In genomic region chr19:13729859-13730258, GRCh38 we compare ENCODE assay signal across 13 cellular contexts. TPM values are rescaled to one million over a fixed set of nuclear protein-coding genes. Genes with fewer than 3 reads are reported as not detected.
A peak's percentile ranks its signal among the peaks of the same experiment; 100 is the strongest.
DNase-seq lines count a peak whose midpoint lies in the region; ATAC-seq, FAIRE-seq and TF ChIP-seq lines count a peak whose summit lies in the region.
"Had no signal": no experiment of that assay in that cellular context is flagged by ENCODE, and none has a peak within 500 bp of the region (broad histone marks: within the 10 kb centered on the region; RNA-seq: fewer than 3 reads in every experiment).

No MANE protein-coding gene starts in this region.

- no TSS peak for BruUV-seq in IMR-90 (replicated peaks; lab: Mats Ljungman, UMichigan)

- H4K5ac ChIP-seq in IMR-90 (ENCODE audit: low read depth, low read length): peak overlapping the region; percentile 86; the same call in 1 of the 2 replicates

- no peak overlapping the region for H3K9ac ChIP-seq in IMR-90 (ENCODE audit: low read depth, low read length)
- H3K9ac ChIP-seq in keratinocyte (ENCODE audit: control insufficient read depth, extremely low read depth, insufficient read depth, low read length): no peak overlapping the region

- POLR2A ChIA-PET in IMR-90 (lab: Charles Lee; ENCODE audit: unreplicated experiment): interaction anchor here (0.7 kb wide), 1 partner anchor 112 kb away, joined by 6 read pairs; no protein-coding TSS in a partner anchor

- H2BK20ac ChIP-seq in IMR-90 (ENCODE audit: low read depth, low read length): peak overlapping the region; percentile 13; the same call in 1 of the 2 replicates

- in situ Hi-C loops in ACHN (cut with HindIII; ENCODE audit: low pct_ligation_motif_present, low pct_unique_long_range_greater_than_20kb, low sequenced_read_pairs): no loop called here
- in situ Hi-C loops in IMR-90 (cut with MboI; ENCODE audit: low sequenced_read_pairs): loop anchor here (25.0 kb wide), 1 partner anchor 743 kb away; the partner anchor contains the start of gene NFIX

- H4K91ac ChIP-seq in IMR-90 (ENCODE audit: insufficient read depth, low read depth, low read length): peak overlapping the region; percentile 72

- no peak overlapping the region for H3K4me2 ChIP-seq in IMR-90 (ENCODE audit: low read depth, low read length)
- no peak overlapping the region for H3K4me2 ChIP-seq in keratinocyte (ENCODE audit: control insufficient read depth, extremely low read depth, insufficient read depth, low read depth, low read length)

- H3K79me2 ChIP-seq in keratinocyte (ENCODE audit: control insufficient read depth, insufficient read depth, low read length): peaks cover 6% of the 10 kb centered on the region

- H3K4me1 ChIP-seq in IMR-90 (ENCODE audit: control insufficient read depth, insufficient read depth, low read length) (peaks cover 10% of the 10 kb centered on the region), keratinocyte (ENCODE audit: control insufficient read depth, extremely low read depth, insufficient read depth, low read length) (peaks cover 17% of the 10 kb centered on the region)

- TF ChIP-seq POLR2A in IMR-90 (IDR thresholded peaks at IDR 0.05; ENCODE audit: low read depth, low read length): no peak

- H2AFZ ChIP-seq in IMR-90 (replicated peaks; ENCODE audit: low read length, poor library complexity) (no peak overlapping the region), keratinocyte (ENCODE audit: control insufficient read depth, low read length) (peak overlapping the region; percentile 19)

- no peaks in the 10 kb centered on the region for H3K27me3 ChIP-seq in IMR-90 (ENCODE audit: control insufficient read depth, insufficient read depth, low read length)
- H3K27me3 ChIP-seq in keratinocyte (ENCODE audit: control insufficient read depth, extremely low read depth, insufficient read depth, low read length): no peaks in the 10 kb centered on the region

- peaks cover 8 to 18% of the 10 kb centered on the region in 2 experiments for H3K79me1 ChIP-seq in IMR-90 (ENCODE audit: low read depth in 1 of 2, low read length in 2 of 2)

- H3K14ac ChIP-seq in IMR-90 (replicated peaks; ENCODE audit: low read depth, low read length): peak overlapping the region; percentile 93

- no CpG with 5 or more reads among the region's 2 CpGs for whole genome bisulfite sequencing in IMR-90 (ENCODE audit: extremely low coverage in 2 of 2, insufficient read length in 1 of 2), 2 experiments

- FAIRE-seq in keratinocyte (lab: Jason Lieb, UNC): no peak

- peak overlapping the region; percentile 99 for H3K4ac ChIP-seq in IMR-90 (ENCODE audit: low read depth, low read length)

- H2BK15ac ChIP-seq in IMR-90 (ENCODE audit: low read depth, low read length): peak overlapping the region; percentile 39; the same call in 1 of the 3 replicates

- no peak overlapping the region for H3K4me3 ChIP-seq in IMR-90 (ENCODE audit: insufficient read depth, low read depth, low read length)
- H3K4me3 ChIP-seq in keratinocyte (ENCODE audit: control insufficient read depth in 2 of 3, extremely low read depth in 1 of 3, insufficient read depth in 2 of 3, low read depth in 1 of 3, low read length in 3 of 3): no peak overlapping the region

- intact Hi-C loops in IMR-90 (cut with micrococcal nuclease): loop anchor here (5.0 kb wide), 1 partner anchor 132 kb away; no protein-coding TSS in a partner anchor
- intact Hi-C loops in activated T-helper 2 cell treated with anti-CD3 and anti-CD28 coated beads, Interferon-gamma antibody, Interleukin-2, Interleukin-4, amounts not matched to agents 10 μg/mL and 5 μg/mL and 100 μg/mL, durations not matched to agents 14 hours and 24 hours and 36 hours (cut with micrococcal nuclease): loop anchor here (2.0 to 5.0 kb wide), 4 partner anchors 107 to 221 kb away; no protein-coding TSS in a partner anchor

- H3K56ac ChIP-seq in IMR-90 (ENCODE audit: extremely low read depth, insufficient read depth, low read length): no peak overlapping the region

- DNase-seq in ACHN: peak; percentile 5
- DNase-seq in IMR-90: peak; percentile 61
- DNase-seq in activated T-helper 2 cell treated with anti-CD3 and anti-CD28 coated beads, Interferon-gamma antibody, Interleukin-2, Interleukin-4, amounts not matched to agents 10 μg/mL and 5 μg/mL and 100 μg/mL, durations not matched to agents 14 hours and 24 hours and 36 hours (ENCODE audit: low spot score): no peak
- no peak for DNase-seq in keratinocyte (ENCODE audit: low read depth, low spot score)
- no peak for DNase-seq in stimulated activated CD4-positive, alpha-beta T cell treated with anti-CD3 and anti-CD28 coated beads, Interleukin-4, amount 100 ng/mL, for 24 hours
- DNase-seq: activated CD4-positive, alpha-beta T cell treated with anti-CD3 and anti-CD28 coated beads, Interleukin-2, amount 50 U/mL, for 48 hours; glutamatergic neuron; NCI-H2081; SHP77 treated with DMSO at 0.1 percent for 48 hours; stimulated activated naive CD4-positive, alpha-beta T cell treated with Interleukin-2 at 50 U/mL for 16 hours had no signal

- dilution Hi-C loops in IMR-90 (cut with HindIII; ENCODE audit: low sequenced_read_pairs, unreplicated experiment): no loop called here
- dilution Hi-C loops in keratinocyte (cut with MboI; ENCODE audit: extremely low pct_ligation_motif_present, low sequenced_read_pairs): no loop called here

- H3K9me3 Mint-ChIP-seq in activated T-helper 2 cell treated with anti-CD3 and anti-CD28 coated beads, Interferon-gamma antibody, Interleukin-2, Interleukin-4, amounts not matched to agents 10 μg/mL and 5 μg/mL and 100 μg/mL, durations not matched to agents 14 hours and 24 hours and 36 hours: no peaks in the 10 kb centered on the region

- no peaks in the 10 kb centered on the region for H3K36me3 Mint-ChIP-seq in activated T-helper 2 cell treated with anti-CD3 and anti-CD28 coated beads, Interferon-gamma antibody, Interleukin-2, Interleukin-4, amounts not matched to agents 10 μg/mL and 5 μg/mL and 100 μg/mL, durations not matched to agents 14 hours and 24 hours and 36 hours (ENCODE audit: low read depth)

- peak overlapping the region; percentile 82 for H2BK5ac ChIP-seq in IMR-90 (ENCODE audit: low read depth, low read length, poor library complexity, severe bottlenecking)

- TF ChIP-seq CTCF in IMR-90 (conservative IDR thresholded peaks at IDR 0.05; ENCODE audit: low read depth, low read length): no peak
- no peak for TF ChIP-seq CTCF in keratinocyte (optimal IDR thresholded peaks at IDR 0.05 in 1 of 3, IDR thresholded peaks at IDR 0.05 in 1 of 3, conservative IDR thresholded peaks at IDR 0.05 in 1 of 3; ENCODE audit: extremely low read depth in 1 of 3, insufficient read depth in 2 of 3, low read length in 3 of 3)

- H3K27me3 Mint-ChIP-seq in activated T-helper 2 cell treated with anti-CD3 and anti-CD28 coated beads, Interferon-gamma antibody, Interleukin-2, Interleukin-4, amounts not matched to agents 10 μg/mL and 5 μg/mL and 100 μg/mL, durations not matched to agents 14 hours and 24 hours and 36 hours (ENCODE audit: low read depth): no peaks in the 10 kb centered on the region

- peaks cover 4% of the 10 kb centered on the region for H4K20me1 ChIP-seq in IMR-90 (ENCODE audit: insufficient read depth, low read length)
- no peaks in the 10 kb centered on the region for H4K20me1 ChIP-seq in keratinocyte (ENCODE audit: control insufficient read depth, extremely low read depth, insufficient read depth, low read length)

- H3K4me1 Mint-ChIP-seq in activated T-helper 2 cell treated with anti-CD3 and anti-CD28 coated beads, Interferon-gamma antibody, Interleukin-2, Interleukin-4, amounts not matched to agents 10 μg/mL and 5 μg/mL and 100 μg/mL, durations not matched to agents 14 hours and 24 hours and 36 hours (ENCODE audit: low read depth): peaks cover 15% of the 10 kb centered on the region

- H3K4me3 Mint-ChIP-seq in activated T-helper 2 cell treated with anti-CD3 and anti-CD28 coated beads, Interferon-gamma antibody, Interleukin-2, Interleukin-4, amounts not matched to agents 10 μg/mL and 5 μg/mL and 100 μg/mL, durations not matched to agents 14 hours and 24 hours and 36 hours (ENCODE audit: low read depth): peak overlapping the region; percentile 6

- peak overlapping the region; percentile 94; the same call in 1 of the 2 replicates for H2BK120ac ChIP-seq in IMR-90 (ENCODE audit: low read depth, low read length)

- no peak for TF ChIP-seq RAD21 in IMR-90 (IDR thresholded peaks at IDR 0.05; ENCODE audit: low read length)

- CTCF ChIA-PET in IMR-90 (lab: Yijun Ruan, JAX): interaction anchor here (0.6 to 1.7 kb wide), 3 partner anchors 8 to 452 kb away, joined by 3 to 5 read pairs (median 3); no protein-coding TSS in a partner anchor

- H3K9me1 ChIP-seq in IMR-90 (ENCODE audit: insufficient read depth, low read length) (peaks cover 14% of the 10 kb centered on the region; the same call in 1 of the 2 replicates), keratinocyte (ENCODE audit: control insufficient read depth, extremely low read depth, insufficient read depth, low read length) (no peaks in the 10 kb centered on the region)

- H2AK9ac ChIP-seq in IMR-90 (replicated peaks; ENCODE audit: low read depth, low read length, poor library complexity): no peak overlapping the region

- no peak overlapping the region for H3K23ac ChIP-seq in IMR-90 (ENCODE audit: low read depth, low read length)

- H4K8ac ChIP-seq in IMR-90 (ENCODE audit: low read depth in 2 of 2, low read length in 2 of 2): peak overlapping the region; percentile 29 to 71

- H3K27ac ChIP-seq in IMR-90 (ENCODE audit: insufficient read depth, low read length) (0 out of 2 replicates have a peak overlapping the region, but pooled peaks have one; percentile 10), keratinocyte (ENCODE audit: control insufficient read depth, insufficient read depth, low read length) (no peak overlapping the region)

- H3K18ac ChIP-seq in IMR-90 (ENCODE audit: low read depth, low read length): peak overlapping the region; percentile 81; the same call in 1 of the 2 replicates

- peak overlapping the region; percentile 98 for H3K27ac Mint-ChIP-seq in activated T-helper 2 cell treated with anti-CD3 and anti-CD28 coated beads, Interferon-gamma antibody, Interleukin-2, Interleukin-4, amounts not matched to agents 10 μg/mL and 5 μg/mL and 100 μg/mL, durations not matched to agents 14 hours and 24 hours and 36 hours

- H3K36me3 ChIP-seq in IMR-90 (ENCODE audit: control insufficient read depth, insufficient read depth, low read length): no peaks in the 10 kb centered on the region
- H3K36me3 ChIP-seq in keratinocyte (ENCODE audit: control insufficient read depth in 2 of 2, extremely low read depth in 1 of 2, insufficient read depth in 2 of 2, low read length in 2 of 2): no peaks in the 10 kb centered on the region

- ATAC-seq in IMR-90 (ENCODE audit: low read depth) (peak; percentile 22; the same call in 1 of the 2 replicates), esophagus mucosa (no peak), GM19328 (IDR thresholded peaks at IDR 0.05; ENCODE audit: unreplicated experiment) (no peak), HG03097 (IDR thresholded peaks at IDR 0.05; ENCODE audit: low FRiP score, unreplicated experiment) (no peak)

- H3K9me3 ChIP-seq in IMR-90 (ENCODE audit: control insufficient read depth, insufficient read depth, low read length) (no peaks in the 10 kb centered on the region), keratinocyte (ENCODE audit: control insufficient read depth, low read depth, low read length) (no peaks in the 10 kb centered on the region)

- peak overlapping the region; percentile 35; the same call in 1 of the 2 replicates for H2AK5ac ChIP-seq in IMR-90 (ENCODE audit: low read depth, low read length)

RNA-seq across cellular contexts. Expression of gene MRI1, which starts 34.5 kb away (rescaled TPM):
- total RNA-seq in IMR-90 (2012; rRNA removed): 26.7 and 28.9 TPM in 2 replicates
- 37.6 and 45.5 TPM in 2 replicates for polyA plus RNA-seq in IMR-90 (2012; rRNA removed)
- polyA plus RNA-seq in IMR-90 (2012; cell fraction: cytosol; rRNA removed): 29.4 and 32.6 TPM in 2 replicates
- polyA plus RNA-seq in IMR-90 (2012; cell fraction: nucleus; rRNA removed; ENCODE audit: low replicate concordance): 200 and 405 TPM in 2 replicates
- total RNA-seq in activated T-helper 2 cell treated with anti-CD3 and anti-CD28 coated beads, Interferon-gamma antibody, Interleukin-2, Interleukin-4, amounts not matched to agents 10 μg/mL and 5 μg/mL and 100 μg/mL, durations not matched to agents 14 hours and 24 hours and 36 hours: 41.6 and 42.3 TPM in 2 replicates
- polyA plus RNA-seq in keratinocyte: 19.2 to 32.5 TPM (median 22.8 TPM) in 3 replicates
- polyA plus RNA-seq in keratinocyte (2011; ENCODE audit: low read depth): 5.5 TPM
- polyA plus RNA-seq in keratinocyte (2011; cell fraction: cytosol; rRNA removed): 11.0 and 17.3 TPM in 2 replicates
- polyA plus RNA-seq in keratinocyte (2011; cell fraction: nucleus; rRNA removed): 58.8 and 76.3 TPM in 2 replicates
- 16.2 and 17.1 TPM in 2 replicates for polyA plus RNA-seq in keratinocyte (2012; ENCODE audit: low replicate concordance)
- polyA minus RNA-seq in keratinocyte: 17.9 to 25.2 TPM (median 20.5 TPM) in 3 replicates
- 37.8 TPM for polyA minus RNA-seq in keratinocyte (2011; cell fraction: cytosol; rRNA and poly(A)+ RNA removed)
- 19.1 and 22.9 TPM in 2 replicates for polyA minus RNA-seq in keratinocyte (2011; cell fraction: nucleus; rRNA and poly(A)+ RNA removed)
- total RNA-seq in esophagus mucosa: 22.4 TPM

RNA-seq across cellular contexts. Expression of gene C19orf53, which starts 44.4 kb away (rescaled TPM):
- 61.3 and 68.3 TPM in 2 replicates for total RNA-seq in IMR-90 (2012; rRNA removed)
- 290 and 349 TPM in 2 replicates for polyA plus RNA-seq in IMR-90 (2012; rRNA removed)
- polyA plus RNA-seq in IMR-90 (2012; cell fraction: cytosol; rRNA removed): 572 and 791 TPM in 2 replicates
- 129 and 215 TPM in 2 replicates for polyA plus RNA-seq in IMR-90 (2012; cell fraction: nucleus; rRNA removed; ENCODE audit: low replicate concordance)
- total RNA-seq in activated T-helper 2 cell treated with anti-CD3 and anti-CD28 coated beads, Interferon-gamma antibody, Interleukin-2, Interleukin-4, amounts not matched to agents 10 μg/mL and 5 μg/mL and 100 μg/mL, durations not matched to agents 14 hours and 24 hours and 36 hours: 131 and 137 TPM in 2 replicates
- polyA plus RNA-seq in keratinocyte: 118 to 211 TPM (median 143 TPM) in 3 replicates
- 76.7 TPM for polyA plus RNA-seq in keratinocyte (2011; ENCODE audit: low read depth)
- 128 and 190 TPM in 2 replicates for polyA plus RNA-seq in keratinocyte (2011; cell fraction: cytosol; rRNA removed)
- 44.4 and 51.0 TPM in 2 replicates for polyA plus RNA-seq in keratinocyte (2011; cell fraction: nucleus; rRNA removed)
- 165 and 197 TPM in 2 replicates for polyA plus RNA-seq in keratinocyte (2012; ENCODE audit: low replicate concordance)
- polyA minus RNA-seq in keratinocyte: 40.4 to 93.4 TPM (median 80.7 TPM) in 3 replicates
- 119 TPM for polyA minus RNA-seq in keratinocyte (2011; cell fraction: cytosol; rRNA and poly(A)+ RNA removed)
- polyA minus RNA-seq in keratinocyte (2011; cell fraction: nucleus; rRNA and poly(A)+ RNA removed): 9.8 and 13.0 TPM in 2 replicates
- total RNA-seq in esophagus mucosa: 60.2 TPM

Comparison
In these comparisons a context has a peak if more than half of its experiments do, and no peak if none do; other contexts are left out.
1. DNase-seq: peak in ACHN (single experiment) and IMR-90 (single experiment); none in activated T-helper 2 cell treated with anti-CD3 and anti-CD28 coated beads, Interferon-gamma antibody, Interleukin-2, Interleukin-4, amounts not matched to agents 10 μg/mL and 5 μg/mL and 100 μg/mL, durations not matched to agents 14 hours and 24 hours and 36 hours (single experiment), keratinocyte (single experiment) and stimulated activated CD4-positive, alpha-beta T cell treated with anti-CD3 and anti-CD28 coated beads, Interleukin-4, amount 100 ng/mL, for 24 hours (single experiment).